In genomic region chr6:45265246-45265645, GRCh38 we compare ENCODE assay signal across 23 cellular contexts.
"Had no signal": no experiment of that assay in that cellular context is flagged by ENCODE, and none has a peak within 500 bp of the region (broad histone marks: within the 10 kb centered on the region; RNA-seq: fewer than 3 reads in every experiment).

No MANE protein-coding gene starts in this region.

- H3K4me3 Mint-ChIP-seq: activated CD4-positive, alpha-beta T cell treated with anti-CD3 and anti-CD28 coated beads for 36 hours; activated naive CD8-positive, alpha-beta T cell treated with anti-CD3 and anti-CD28 coated beads for 36 hours; activated T-helper 1 cell treated with anti-CD3 and anti-CD28 coated beads, Interleukin-12 subunit alpha, Interleukin-12 subunit beta, Interleukin-2, Interleukin-4 antibody, amounts not matched to agents 30 ng/mL and 10 ng/mL and 1 ng/mL, durations not matched to agents 14 hours and 24 hours and 36 hours; memory B cell; naive B cell; neural crest cell; stimulated activated effector memory CD8-positive, alpha-beta T cell treated with anti-CD3 and anti-CD28 coated beads, Interleukin-12 subunit alpha, Interleukin-12 subunit beta, amount 100 ng/mL, for 72 hours; WTC11 had no signal

- H3K9me3 Mint-ChIP-seq: memory B cell; neural crest cell; stimulated activated effector memory CD8-positive, alpha-beta T cell treated with anti-CD3 and anti-CD28 coated beads, Interleukin-12 subunit alpha, Interleukin-12 subunit beta, amount 100 ng/mL, for 72 hours; WTC11 had no signal

- H3K27me3 ChIP-seq: colonic mucosa, foreskin keratinocyte, stomach, upper lobe of left lung had no signal

- H3K9me3 ChIP-seq: colonic mucosa, left ventricle myocardium inferior, mucosa of descending colon, psoas muscle, stomach, upper lobe of left lung had no signal

- H3K27ac ChIP-seq: colonic mucosa, foreskin keratinocyte, left ventricle myocardium inferior, psoas muscle, stomach, upper lobe of left lung had no signal

- H3K4me1 Mint-ChIP-seq: activated CD4-positive, alpha-beta T cell treated with anti-CD3 and anti-CD28 coated beads for 36 hours; naive B cell; neural crest cell; WTC11 had no signal

- H3K27ac Mint-ChIP-seq: activated CD4-positive, alpha-beta T cell treated with anti-CD3 and anti-CD28 coated beads for 36 hours; activated naive CD8-positive, alpha-beta T cell treated with anti-CD3 and anti-CD28 coated beads for 36 hours; activated T-helper 1 cell treated with anti-CD3 and anti-CD28 coated beads, Interleukin-12 subunit alpha, Interleukin-12 subunit beta, Interleukin-2, Interleukin-4 antibody, amounts not matched to agents 30 ng/mL and 10 ng/mL and 1 ng/mL, durations not matched to agents 14 hours and 24 hours and 36 hours; memory B cell; stimulated activated effector memory CD8-positive, alpha-beta T cell treated with anti-CD3 and anti-CD28 coated beads, Interleukin-12 subunit alpha, Interleukin-12 subunit beta, amount 100 ng/mL, for 72 hours; WTC11 had no signal

- H3K36me3 Mint-ChIP-seq: naive B cell; stimulated activated effector memory CD8-positive, alpha-beta T cell treated with anti-CD3 and anti-CD28 coated beads, Interleukin-12 subunit alpha, Interleukin-12 subunit beta, amount 100 ng/mL, for 72 hours; WTC11 had no signal

- DNase-seq: activated CD4-positive, alpha-beta T cell treated with anti-CD3 and anti-CD28 coated beads for 36 hours; activated CD4-positive, alpha-beta T cell treated with anti-CD3 and anti-CD28 coated beads, Interleukin-2, amount 50 U/mL, for 48 hours; activated gamma-delta T cell treated with Interleukin-2 at 50 U/mL for 16 hours; activated naive CD8-positive, alpha-beta T cell treated with anti-CD3 and anti-CD28 coated beads for 36 hours; amygdala; caudate nucleus; colonic mucosa; foreskin keratinocyte; hypothalamus; left ventricle myocardium inferior; mucosa of descending colon; naive B cell; psoas muscle; right cardiac atrium; stimulated activated CD4-positive, alpha-beta T cell treated with anti-CD3 and anti-CD28 coated beads, Interleukin-4, amount 100 ng/mL, for 24 hours; stomach; upper lobe of left lung had no signal

- H3K36me3 ChIP-seq: colonic mucosa, left ventricle myocardium inferior, stomach, upper lobe of left lung had no signal

- H3K4me3 ChIP-seq: colonic mucosa, left ventricle myocardium inferior, mucosa of descending colon, psoas muscle, stomach, upper lobe of left lung had no signal

- ATAC-seq: activated CD4-positive, alpha-beta T cell treated with anti-CD3 and anti-CD28 coated beads for 36 hours; esophagus mucosa; foreskin keratinocyte; mucosa of descending colon; psoas muscle; right cardiac atrium; stimulated activated effector memory CD8-positive, alpha-beta T cell treated with anti-CD3 and anti-CD28 coated beads, Interleukin-12 subunit alpha, Interleukin-12 subunit beta, amount 100 ng/mL, for 72 hours; WTC11 had no signal

- H3K4me1 ChIP-seq: colonic mucosa, foreskin keratinocyte, left ventricle myocardium inferior, psoas muscle, stomach, upper lobe of left lung had no signal

- H3K27me3 Mint-ChIP-seq: activated CD4-positive, alpha-beta T cell treated with anti-CD3 and anti-CD28 coated beads for 36 hours; activated naive CD8-positive, alpha-beta T cell treated with anti-CD3 and anti-CD28 coated beads for 36 hours; memory B cell; naive B cell had no signal
